33 cellular contexts compared by ENCODE assay signal in the genomic region with DNA sequence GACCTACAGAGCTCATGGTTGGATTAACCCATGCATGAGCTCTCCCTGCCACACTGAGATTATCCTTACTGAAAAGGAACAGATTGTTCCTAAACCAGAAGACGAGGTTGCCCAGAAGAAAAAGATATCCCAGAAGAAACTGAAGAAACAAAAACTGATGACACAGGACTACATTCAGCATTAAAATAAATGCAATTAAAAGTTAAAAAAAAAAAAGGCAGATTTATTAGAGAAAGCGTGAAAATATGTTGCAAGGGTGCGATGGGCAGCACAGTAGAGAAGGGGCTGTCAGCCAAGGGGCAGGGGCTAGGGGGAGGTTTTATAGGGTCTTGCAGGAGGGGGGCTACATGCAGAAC.
"Had no signal": no experiment of that assay in that cellular context is flagged by ENCODE, and none has a peak within 500 bp of the region (broad histone marks: within the 10 kb centered on the region; RNA-seq: fewer than 3 reads in every experiment).

No MANE protein-coding gene starts in this region.

- H3K36me3 ChIP-seq: adrenal gland, esophagus squamous epithelium, gastroesophageal sphincter, heart right ventricle had no signal

- H3K27ac Mint-ChIP-seq: activated CD4-positive, alpha-beta memory T cell treated with anti-CD3 and anti-CD28 coated beads for 36 hours; activated CD4-positive, alpha-beta T cell treated with anti-CD3 and anti-CD28 coated beads for 36 hours; activated CD4-positive, alpha-beta T cell treated with anti-CD3 and anti-CD28 coated beads, Interleukin-2, amount 10 ng/mL, durations not matched to agents 24 days and 14 days; activated CD8-positive, alpha-beta memory T cell treated with anti-CD3 and anti-CD28 coated beads, Interleukin-2, amount 10 ng/mL, durations not matched to agents 7 days and 5 days; activated CD8-positive, alpha-beta T cell treated with anti-CD3 and anti-CD28 coated beads, Interleukin-2, amount 10 ng/mL, durations not matched to agents 7 days and 5 days; activated naive CD4-positive, alpha-beta T cell treated with anti-CD3 and anti-CD28 coated beads for 36 hours; activated naive CD4-positive, alpha-beta T cell treated with anti-CD3 and anti-CD28 coated beads, Interleukin-2, amount 50 U/mL, for 24 hours; activated naive CD8-positive, alpha-beta T cell treated with anti-CD3 and anti-CD28 coated beads for 36 hours; activated naive CD8-positive, alpha-beta T cell treated with anti-CD3 and anti-CD28 coated beads, Interleukin-2, amount 50 U/mL, for 24 hours; activated T-helper 1 cell treated with anti-CD3 and anti-CD28 coated beads, Interleukin-12 subunit alpha, Interleukin-12 subunit beta, Interleukin-2, Interleukin-4 antibody, amounts not matched to agents 30 ng/mL and 10 ng/mL and 1 ng/mL, durations not matched to agents 14 hours and 24 hours and 36 hours; activated T-helper 2 cell treated with anti-CD3 and anti-CD28 coated beads, Interferon-gamma antibody, Interleukin-2, Interleukin-4, amounts not matched to agents 10 μg/mL and 5 μg/mL and 100 μg/mL, durations not matched to agents 14 hours and 24 hours and 36 hours; dendritic cell treated with granulocyte-macrophage colony-stimulating factor and Interleukin-4, amounts not matched to agents 40 ng/mL and 50 ng/mL, for 4 days had no signal

- H3K9me3 Mint-ChIP-seq: activated CD4-positive, alpha-beta T cell treated with anti-CD3 and anti-CD28 coated beads, Interleukin-2, amount 10 ng/mL, durations not matched to agents 24 days and 14 days; activated naive CD4-positive, alpha-beta T cell treated with anti-CD3 and anti-CD28 coated beads for 36 hours; activated naive CD4-positive, alpha-beta T cell treated with anti-CD3 and anti-CD28 coated beads, Interleukin-2, amount 50 U/mL, for 24 hours; activated naive CD8-positive, alpha-beta T cell treated with anti-CD3 and anti-CD28 coated beads for 36 hours; activated naive CD8-positive, alpha-beta T cell treated with anti-CD3 and anti-CD28 coated beads, Interleukin-2, amount 50 U/mL, for 24 hours; activated T-helper 1 cell treated with anti-CD3 and anti-CD28 coated beads, Interleukin-12 subunit alpha, Interleukin-12 subunit beta, Interleukin-2, Interleukin-4 antibody, amounts not matched to agents 30 ng/mL and 10 ng/mL and 1 ng/mL, durations not matched to agents 14 hours and 24 hours and 36 hours; activated T-helper 2 cell treated with anti-CD3 and anti-CD28 coated beads, Interferon-gamma antibody, Interleukin-2, Interleukin-4, amounts not matched to agents 10 μg/mL and 5 μg/mL and 100 μg/mL, durations not matched to agents 14 hours and 24 hours and 36 hours; dendritic cell treated with granulocyte-macrophage colony-stimulating factor and Interleukin-4, amounts not matched to agents 40 ng/mL and 50 ng/mL, for 4 days had no signal

- H3K27me3 Mint-ChIP-seq: activated naive CD8-positive, alpha-beta T cell treated with anti-CD3 and anti-CD28 coated beads for 36 hours; activated naive CD8-positive, alpha-beta T cell treated with anti-CD3 and anti-CD28 coated beads, Interleukin-2, amount 50 U/mL, for 24 hours had no signal

- H3K4me1 Mint-ChIP-seq: activated CD4-positive, alpha-beta T cell treated with anti-CD3 and anti-CD28 coated beads for 36 hours; activated CD4-positive, alpha-beta T cell treated with anti-CD3 and anti-CD28 coated beads, Interleukin-2, amount 10 ng/mL, durations not matched to agents 24 days and 14 days; activated CD8-positive, alpha-beta memory T cell treated with anti-CD3 and anti-CD28 coated beads, Interleukin-2, amount 10 ng/mL, durations not matched to agents 7 days and 5 days; activated naive CD4-positive, alpha-beta T cell treated with anti-CD3 and anti-CD28 coated beads, Interleukin-2, amount 50 U/mL, for 24 hours; activated naive CD8-positive, alpha-beta T cell treated with anti-CD3 and anti-CD28 coated beads for 36 hours; activated naive CD8-positive, alpha-beta T cell treated with anti-CD3 and anti-CD28 coated beads, Interleukin-2, amount 50 U/mL, for 24 hours had no signal

- H3K4me1 ChIP-seq: adrenal gland, body of pancreas, gastroesophageal sphincter had no signal

- H3K4me3 ChIP-seq: adrenal gland, body of pancreas, coronary artery, dorsolateral prefrontal cortex, esophagus squamous epithelium, gastroesophageal sphincter, heart right ventricle had no signal

- H3K4me3 Mint-ChIP-seq: activated CD4-positive, alpha-beta memory T cell treated with anti-CD3 and anti-CD28 coated beads for 36 hours; activated CD4-positive, alpha-beta T cell treated with anti-CD3 and anti-CD28 coated beads for 36 hours; activated CD4-positive, alpha-beta T cell treated with anti-CD3 and anti-CD28 coated beads, Interleukin-2, amount 10 ng/mL, durations not matched to agents 24 days and 14 days; activated CD8-positive, alpha-beta memory T cell treated with anti-CD3 and anti-CD28 coated beads, Interleukin-2, amount 10 ng/mL, durations not matched to agents 7 days and 5 days; activated CD8-positive, alpha-beta T cell treated with anti-CD3 and anti-CD28 coated beads, Interleukin-2, amount 10 ng/mL, durations not matched to agents 7 days and 5 days; activated naive CD4-positive, alpha-beta T cell treated with anti-CD3 and anti-CD28 coated beads for 36 hours; activated naive CD4-positive, alpha-beta T cell treated with anti-CD3 and anti-CD28 coated beads, Interleukin-2, amount 50 U/mL, for 24 hours; activated naive CD8-positive, alpha-beta T cell treated with anti-CD3 and anti-CD28 coated beads for 36 hours; activated naive CD8-positive, alpha-beta T cell treated with anti-CD3 and anti-CD28 coated beads, Interleukin-2, amount 50 U/mL, for 24 hours; activated T-helper 1 cell treated with anti-CD3 and anti-CD28 coated beads, Interleukin-12 subunit alpha, Interleukin-12 subunit beta, Interleukin-2, Interleukin-4 antibody, amounts not matched to agents 30 ng/mL and 10 ng/mL and 1 ng/mL, durations not matched to agents 14 hours and 24 hours and 36 hours; dendritic cell treated with granulocyte-macrophage colony-stimulating factor and Interleukin-4, amounts not matched to agents 40 ng/mL and 50 ng/mL, for 4 days had no signal

- H3K36me3 Mint-ChIP-seq: activated CD4-positive, alpha-beta memory T cell treated with anti-CD3 and anti-CD28 coated beads for 36 hours; activated CD8-positive, alpha-beta memory T cell treated with anti-CD3 and anti-CD28 coated beads, Interleukin-2, amount 10 ng/mL, durations not matched to agents 7 days and 5 days; activated naive CD4-positive, alpha-beta T cell treated with anti-CD3 and anti-CD28 coated beads, Interleukin-2, amount 50 U/mL, for 24 hours; activated naive CD8-positive, alpha-beta T cell treated with anti-CD3 and anti-CD28 coated beads for 36 hours had no signal

- H3K27me3 ChIP-seq: adrenal gland, body of pancreas, dorsolateral prefrontal cortex, esophagus squamous epithelium, gastroesophageal sphincter, heart right ventricle had no signal

- H3K9me3 ChIP-seq: adrenal gland, body of pancreas, esophagus squamous epithelium, gastroesophageal sphincter, heart right ventricle had no signal

- H3K27ac ChIP-seq: adrenal gland, body of pancreas, coronary artery, dorsolateral prefrontal cortex, epithelial cell of prostate, esophagus squamous epithelium, gastroesophageal sphincter, heart right ventricle had no signal

- ATAC-seq: activated CD4-positive, alpha-beta T cell treated with anti-CD3 and anti-CD28 coated beads for 36 hours; activated CD8-positive, alpha-beta memory T cell treated with anti-CD3 and anti-CD28 coated beads, Interleukin-2, amount 10 ng/mL, durations not matched to agents 7 days and 5 days; activated CD8-positive, alpha-beta T cell treated with anti-CD3 and anti-CD28 coated beads, Interleukin-2, amount 10 ng/mL, durations not matched to agents 7 days and 5 days; activated naive CD8-positive, alpha-beta T cell treated with anti-CD3 and anti-CD28 coated beads, Interleukin-2, amount 50 U/mL, for 24 hours; body of pancreas; gastroesophageal sphincter had no signal

- DNase-seq: activated CD4-positive, alpha-beta memory T cell treated with anti-CD3 and anti-CD28 coated beads for 36 hours; activated CD4-positive, alpha-beta T cell treated with anti-CD3 and anti-CD28 coated beads for 36 hours; activated CD4-positive, alpha-beta T cell treated with anti-CD3 and anti-CD28 coated beads, Interleukin-2, amount 10 ng/mL, durations not matched to agents 24 days and 14 days; activated CD4-positive, CD25-positive, alpha-beta regulatory T cell; activated CD4-positive, CD25-positive, alpha-beta regulatory T cell treated with anti-CD3 and anti-CD28 coated beads, Interleukin-2, amount 50 U/mL, for 72 hours; activated CD8-positive, alpha-beta memory T cell treated with anti-CD3 and anti-CD28 coated beads, Interleukin-2, amount 10 ng/mL, durations not matched to agents 7 days and 5 days; activated CD8-positive, alpha-beta memory T cell treated with anti-CD3 and anti-CD28 coated beads, Interleukin-2, amount 50 U/mL, for 4 hours; activated CD8-positive, alpha-beta T cell treated with anti-CD3 and anti-CD28 coated beads, Interleukin-2, amount 10 ng/mL, durations not matched to agents 7 days and 5 days; activated effector memory CD4-positive, alpha-beta T cell treated with anti-CD3 and anti-CD28 coated beads, Interleukin-2, amount 50 U/mL, for 16 hours; activated naive CD4-positive, alpha-beta T cell treated with anti-CD3 and anti-CD28 coated beads for 36 hours; activated naive CD8-positive, alpha-beta T cell treated with anti-CD3 and anti-CD28 coated beads for 36 hours; activated naive CD8-positive, alpha-beta T cell treated with anti-CD3 and anti-CD28 coated beads, Interleukin-2, amount 50 U/mL, for 24 hours; activated T-cell treated with anti-CD3 and anti-CD28 coated beads, Interleukin-2, amount 50 U/mL, for 1 hour; activated T-cell treated with anti-CD3 and anti-CD28 coated beads, Interleukin-2, amount 50 U/mL, for 48 hours; adrenal gland; amygdala; aorta; body of pancreas; central memory CD4-positive, alpha-beta T cell; cerebellar nuclear complex; dorsolateral prefrontal cortex; effector memory CD4-positive, alpha-beta T cell; esophagus squamous epithelium; foreskin melanocyte; heart right ventricle; T-helper 2 cell had no signal
